Comparison of ENCODE assay signal across 17 cellular contexts in the genomic region with DNA sequence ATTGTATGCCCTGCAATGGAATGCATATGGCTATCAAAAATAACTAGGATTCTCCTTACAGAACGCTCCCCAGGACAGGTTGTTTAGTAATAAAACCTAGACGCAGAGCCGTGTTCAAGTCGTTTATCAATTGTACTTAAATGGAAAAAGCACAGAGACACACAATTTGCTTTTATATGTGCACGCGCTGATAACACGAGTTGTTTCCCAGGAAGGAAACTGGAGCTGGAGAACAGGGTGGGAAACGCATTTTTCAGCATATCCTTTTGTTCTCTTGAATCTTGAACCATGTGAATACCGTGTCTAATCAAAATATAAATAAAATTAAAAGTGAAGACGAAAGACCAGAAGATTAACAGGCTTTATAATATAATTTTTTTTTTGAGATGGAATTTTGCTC. TPM values are rescaled to one million over a fixed set of nuclear protein-coding genes. Genes with fewer than 3 reads are reported as not detected.
DNase-seq lines count a peak whose midpoint lies in the region; ATAC-seq, FAIRE-seq and TF ChIP-seq lines count a peak whose summit lies in the region.
"Had no signal": no experiment of that assay in that cellular context is flagged by ENCODE, and none has a peak within 500 bp of the region (broad histone marks: within the 10 kb centered on the region; RNA-seq: fewer than 3 reads in every experiment).

No MANE protein-coding gene starts in this region.

- peaks cover 91% of the 10 kb centered on the region for H3K27me3 Mint-ChIP-seq in nephron progenitor cell (ENCODE audit: low read depth, poor library complexity)

- no peaks in the 10 kb centered on the region for H3K9me1 ChIP-seq in K562 (ENCODE audit: control insufficient read depth, insufficient read depth, low read length)

- no peak overlapping the region for H3K4me3 Mint-ChIP-seq in nephron progenitor cell
- H3K4me3 Mint-ChIP-seq: CD8-positive, alpha-beta memory T cell; H9 had no signal

- H4K8ac ChIP-seq in neuronal stem cell (ENCODE audit: low read depth, low read length) = no peak overlapping the region

- TF ChIP-seq EP300 in K562 (IDR thresholded peaks at IDR 0.05; ENCODE audit: low read length) = no peak

- no peak overlapping the region for H2BK12ac ChIP-seq in neuronal stem cell (ENCODE audit: low read length)

- H3K36me3 Mint-ChIP-seq in nephron progenitor cell (ENCODE audit: low read depth) = peaks cover 7% of the 10 kb centered on the region

- BruUV-seq in PC-3 (replicated peaks; lab: Mats Ljungman, UMichigan) = no TSS peak
- no TSS peak for BruUV-seq in K562 (replicated peaks; lab: Mats Ljungman, UMichigan)

- POLR2A ChIA-PET in PC-3 (lab: Charles Lee; ENCODE audit: unreplicated experiment) (no interaction called here), K562 (lab: Yijun Ruan, JAX) (no interaction called here)

- peaks cover 18% of the 10 kb centered on the region for H3K9me3 Mint-ChIP-seq in nephron progenitor cell

- H3K4me1 ChIP-seq in ACC112 (ENCODE audit: control insufficient read depth, insufficient read depth, low read length, unreplicated experiment) (peaks cover 42% of the 10 kb centered on the region), PC-3 (ENCODE audit: insufficient read depth, low read length) (peaks cover 59% of the 10 kb centered on the region), K562 (replicated peaks in 1 of 2; ENCODE audit: control insufficient read depth in 2 of 2, insufficient read depth in 2 of 2, low read length in 2 of 2) (peaks cover 9 to 25% of the 10 kb centered on the region in 2 experiments), neuronal stem cell (ENCODE audit: control insufficient read depth in 2 of 2, insufficient read depth in 1 of 2, low read depth in 1 of 2, low read length in 2 of 2) (no peaks in the 10 kb centered on the region)
- H3K4me1 ChIP-seq: Caco-2 had no signal

- no peaks in the 10 kb centered on the region for H3K79me1 ChIP-seq in neuronal stem cell (ENCODE audit: low read depth, low read length)

- no peak overlapping the region for H2BK120ac ChIP-seq in neuronal stem cell (ENCODE audit: low read depth, low read length)

- no peak overlapping the region for H3K14ac ChIP-seq in neuronal stem cell (ENCODE audit: low read length)

- FAIRE-seq in K562 (lab: Jason Lieb, UNC) = no peak
- FAIRE-seq: GM18507 had no signal

- H3K4me2 ChIP-seq in PC-3 (ENCODE audit: low read length) (peak overlapping the region; percentile 50; the same call in 1 of the 2 replicates), K562 (ENCODE audit: insufficient read depth, low read length) (0 out of 2 replicates have a peak overlapping the region, but pooled peaks have one; percentile 2), neuronal stem cell (ENCODE audit: insufficient read depth, low read length, poor library complexity, severe bottlenecking) (no peak overlapping the region)

- H2BK15ac ChIP-seq in neuronal stem cell (ENCODE audit: low read length) = no peak overlapping the region

- H3K4me1 Mint-ChIP-seq in nephron progenitor cell = no peaks in the 10 kb centered on the region

- H4K91ac ChIP-seq in neuronal stem cell (ENCODE audit: low read depth, low read length, poor library complexity) = no peak overlapping the region

- peak overlapping the region; percentile 19; the same call in 1 of the 2 replicates for H3K9ac ChIP-seq in PC-3 (ENCODE audit: low read length)
- no peak overlapping the region for H3K9ac ChIP-seq in K562 (ENCODE audit: insufficient read depth in 1 of 2, low read depth in 2 of 2, low read length in 2 of 2)
- H3K9ac ChIP-seq in neuronal stem cell (ENCODE audit: low read depth, low read length, poor library complexity) = no peak overlapping the region
- H3K9ac ChIP-seq: BLaER1 had no signal

- H3K4ac ChIP-seq in neuronal stem cell (ENCODE audit: low read length) = no peak overlapping the region

- 31% methylated on average over 10 of the region's 10 CpGs for WGBS in K562 (ENCODE audit: insufficient coverage, low coverage, missing lambda C conversion rate)
- no CpG with 5 or more reads among the region's 10 CpGs for WGBS in neuronal stem cell (ENCODE audit: extremely low coverage in 2 of 2, insufficient read length in 2 of 2, insufficient replicate concordance in 1 of 2), 2 donors

- H3K27ac ChIP-seq in ACC112 (ENCODE audit: low read depth, low read length) = peak overlapping the region; percentile 36; the same call in 1 of the 2 replicates
- H3K27ac ChIP-seq in PC-3 (ENCODE audit: low read length) = peak overlapping the region; percentile 92
- H3K27ac ChIP-seq in K562 (ENCODE audit: extremely low read depth, low read depth, low read length) = no peak overlapping the region
- H3K27ac ChIP-seq in neuronal stem cell (replicated peaks; ENCODE audit: low read length) = no peak overlapping the region
- H3K27ac ChIP-seq: 22Rv1, BLaER1 had no signal

- peaks cover 15% of the 10 kb centered on the region for H3F3A ChIP-seq in PC-3 (ENCODE audit: low read length, unreplicated experiment)

- no peaks in the 10 kb centered on the region for H3K27me3 ChIP-seq in ACC112 (ENCODE audit: insufficient read depth, low read length)
- no peaks in the 10 kb centered on the region for H3K27me3 ChIP-seq in PC-3 (ENCODE audit: low read length)
- no peaks in the 10 kb centered on the region for H3K27me3 ChIP-seq in K562 (ENCODE audit: control insufficient read depth in 2 of 2, insufficient read depth in 2 of 2, low read length in 2 of 2)
- peaks cover 6 to 55% (median 25%) of the 10 kb centered on the region in 3 experiments for H3K27me3 ChIP-seq in neuronal stem cell (ENCODE audit: control insufficient read depth in 3 of 3, insufficient read depth in 3 of 3, low read depth in 1 of 3, low read length in 3 of 3)

- CTCF ChIA-PET in PC-3 (lab: Charles Lee) (no interaction called here), K562 (lab: Yijun Ruan, JAX; ENCODE audit: low intra/inter-chr PET ratio) (no interaction called here)

- no peak for ATAC-seq in PC-3
- ATAC-seq in K562 = no peak
- no peak for ATAC-seq in HG02763 (IDR thresholded peaks at IDR 0.05; ENCODE audit: unreplicated experiment)
- no peak for ATAC-seq in GM21367 (IDR thresholded peaks at IDR 0.05; ENCODE audit: unreplicated experiment)

- H3K9me2 ChIP-seq in PC-3 (replicated peaks; ENCODE audit: low read length) = no peaks in the 10 kb centered on the region

- peak overlapping the region; percentile 14 for H3K27ac Mint-ChIP-seq in nephron progenitor cell
- H3K27ac Mint-ChIP-seq: H9 had no signal

- in situ Hi-C loops in K562 (cut with MboI) = no loop called here

- no peak for TF ChIP-seq RAD21 in K562 (CRISPR knock-in tag; conservative IDR thresholded peaks at IDR 0.05 in 1 of 2, IDR thresholded peaks at IDR 0.05 in 1 of 2)

- peak overlapping the region; percentile 64 for H3K4me3 ChIP-seq in ACC112 (ENCODE audit: low read depth, low read length)
- no peak overlapping the region for H3K4me3 ChIP-seq in PC-3 (ENCODE audit: low read length)
- no peak overlapping the region for H3K4me3 ChIP-seq in K562
- no peak overlapping the region for H3K4me3 ChIP-seq in neuronal stem cell (ENCODE audit: low read length in 2 of 2)
- H3K4me3 ChIP-seq: BLaER1 had no signal

- H2AFZ ChIP-seq in ACC112 (ENCODE audit: low read length, unreplicated experiment) = peak overlapping the region; percentile 64
- no peak overlapping the region for H2AFZ ChIP-seq in PC-3 (ENCODE audit: low read length)
- peak overlapping the region; percentile 46; the same call in 1 of the 2 replicates for H2AFZ ChIP-seq in K562 (ENCODE audit: low read depth, low read length)
- no peak overlapping the region for H2AFZ ChIP-seq in neuronal stem cell (ENCODE audit: low read length)

- no peak for TF ChIP-seq CTCF in PC-3 (conservative IDR thresholded peaks at IDR 0.05; ENCODE audit: low read depth, low read length)
- no peak for TF ChIP-seq CTCF in K562 (IDR thresholded peaks at IDR 0.05 in 2 of 3, conservative IDR thresholded peaks at IDR 0.05 in 1 of 3; ENCODE audit: insufficient read depth in 2 of 3, low read depth in 1 of 3, low read length in 3 of 3)
- TF ChIP-seq CTCF in nephron progenitor cell (IDR thresholded peaks at IDR 0.05) = no peak

- no peak overlapping the region for H2BK5ac ChIP-seq in neuronal stem cell (ENCODE audit: low read length)

- intact Hi-C loops in PC-3 (cut with micrococcal nuclease) = no loop called here
- intact Hi-C loops in K562 (cut with micrococcal nuclease) = no loop called here

- no peak overlapping the region for H3K18ac ChIP-seq in neuronal stem cell (ENCODE audit: low read length)

- no peak for TF ChIP-seq POLR2A in K562 (conservative IDR thresholded peaks at IDR 0.05)

- H2AK5ac ChIP-seq in neuronal stem cell (ENCODE audit: low read depth, low read length) = no peak overlapping the region

- no peak for DNase-seq in PC-3
- no peak for DNase-seq in K562 (ENCODE audit: extremely low read depth in 1 of 4, low spot score in 3 of 4)
- DNase-seq in nephron progenitor cell = no peak
- no peak for DNase-seq in islet precursor cell
- no peak for DNase-seq in neuronal stem cell (ENCODE audit: low spot score)
- DNase-seq: AML-193; Caco-2; CD8-positive, alpha-beta memory T cell; GOT3; H9; KG1 had no signal

- H3K23ac ChIP-seq in neuronal stem cell (ENCODE audit: low read depth, low read length, poor library complexity) = no peak overlapping the region

- H3K9me3 ChIP-seq in PC-3 (ENCODE audit: low read length) (no peaks in the 10 kb centered on the region), K562 (replicated peaks; ENCODE audit: control insufficient read depth, insufficient read depth, low read depth, low read length) (0 out of 2 replicates have a peak, but pooled peaks cover 4% of the 10 kb centered on the region), neuronal stem cell (replicated peaks in 1 of 2; ENCODE audit: control insufficient read depth in 2 of 2, insufficient read depth in 1 of 2, low read depth in 1 of 2, low read length in 2 of 2) (peaks cover 5 to 12% of the 10 kb centered on the region in 2 donors)

- H4K20me1 ChIP-seq in PC-3 (ENCODE audit: low read length) = no peaks in the 10 kb centered on the region
- no peaks in the 10 kb centered on the region for H4K20me1 ChIP-seq in K562 (replicated peaks; ENCODE audit: control insufficient read depth, insufficient read depth, low read length)

- H3K79me2 ChIP-seq in ACC112 (ENCODE audit: control insufficient read depth, insufficient read depth, low read length, unreplicated experiment) (peaks cover 19% of the 10 kb centered on the region), PC-3 (ENCODE audit: low read length) (peaks cover 17% of the 10 kb centered on the region), K562 (ENCODE audit: control insufficient read depth, insufficient read depth, low read length) (no peaks in the 10 kb centered on the region)

- H3K36me3 ChIP-seq in ACC112 (ENCODE audit: insufficient read depth, low read length) (no peaks in the 10 kb centered on the region), PC-3 (ENCODE audit: low read depth, low read length) (no peaks in the 10 kb centered on the region), K562 (ENCODE audit: control insufficient read depth, insufficient read depth, low read length) (no peaks in the 10 kb centered on the region), neuronal stem cell (replicated peaks in 1 of 2; ENCODE audit: control insufficient read depth in 2 of 2, insufficient read depth in 2 of 2, low read length in 2 of 2) (no peaks in the 10 kb centered on the region)
- H3K36me3 ChIP-seq: BLaER1 had no signal

RNA-seq across cellular contexts. Expression of a gene that starts 3.6 kb away (rescaled TPM):
- total RNA-seq in PC-3 (2014; rRNA removed) (113 and 133 TPM in 2 replicates), K562 (2014; rRNA removed) (1.0 and 1.8 TPM in 2 replicates), K562 (2014; rRNA removed; fragmentation: Illumina TruSeq; extraction: Trizol) (1.1 and 1.3 TPM in 2 replicates), K562 (2015; rRNA removed; fragmentation: Illumina TruSeq; extraction: Trizol) (2.5 and 2.6 TPM in 2 replicates), K562 (2021) (4.8 and 5.7 TPM in 2 replicates)
- 2.9 and 3.1 TPM in 2 replicates for total RNA-seq in K562 (2011; cell fraction: chromatin; rRNA removed; ENCODE audit: low replicate concordance)
- 1.2 and 1.8 TPM in 2 replicates for total RNA-seq in K562 (2011; cell fraction: nucleolus; rRNA removed)
- 1.5 and 2.5 TPM in 2 replicates for total RNA-seq in K562 (2011; cell fraction: nucleoplasm; rRNA removed)
- polyA plus RNA-seq in K562 (2011; rRNA removed) (0.43 and 2.0 TPM in 2 replicates), K562 (2014; fragmentation: Illumina TruSeq; extraction: Trizol) (4.0 and 4.2 TPM in 2 replicates), K562 (2014; fragmentation: Nextera tagmentation; extraction: Ambion mirVana) (under 1 TPM; 0.23 to 0.27 TPM), K562 (2014; rRNA removed) (4.7 and 8.9 TPM in 2 replicates)
- 0.63 and 1.5 TPM in 2 replicates for polyA plus RNA-seq in K562 (2011; cell fraction: cytosol; rRNA removed)
- 3.6 and 6.0 TPM in 2 replicates for polyA plus RNA-seq in K562 (2011; cell fraction: nucleus; rRNA removed)
- 6.6 and 17.5 TPM in 2 replicates for polyA plus RNA-seq in K562 (2012)
- 0.30 and 0.67 TPM in 2 replicates for polyA minus RNA-seq in K562 (2011; rRNA and poly(A)+ RNA removed)
- polyA minus RNA-seq in K562 (2011; cell fraction: cytosol; rRNA and poly(A)+ RNA removed) = 0.95 and 3.6 TPM in 2 replicates
- 0.67 and 0.78 TPM in 2 replicates for polyA minus RNA-seq in K562 (2011; cell fraction: nucleus; rRNA and poly(A)+ RNA removed)
- polyA plus RNA-seq in neuronal stem cell (2013, experiment 1 of 2) = 3.5 TPM
- 3.5 TPM for polyA plus RNA-seq in neuronal stem cell (2013, experiment 2 of 2)
- polyA plus RNA-seq: CD8-positive, alpha-beta memory T cell had no signal

RNA-seq across cellular contexts. Expression of a gene that starts 42.2 kb away (rescaled TPM):
- total RNA-seq in PC-3 (2014; rRNA removed) (1.1 and 1.3 TPM in 2 replicates), K562 (2014; rRNA removed) (0.82 and 1.1 TPM in 2 replicates), K562 (2014; rRNA removed; fragmentation: Illumina TruSeq; extraction: Trizol) (0.41 and 0.51 TPM in 2 replicates), K562 (2015; rRNA removed; fragmentation: Illumina TruSeq; extraction: Trizol) (0.29 and 0.45 TPM in 2 replicates), K562 (2021) (0.47 and 0.66 TPM in 2 replicates)
- not detected in 2 replicates for total RNA-seq in K562 (2011; cell fraction: chromatin; rRNA removed; ENCODE audit: low replicate concordance)
- not detected in 2 replicates for total RNA-seq in K562 (2011; cell fraction: nucleolus; rRNA removed)
- total RNA-seq in K562 (2011; cell fraction: nucleoplasm; rRNA removed) = not detected in 2 replicates
- polyA plus RNA-seq in K562 (2011; rRNA removed) (0.08 and 0.14 TPM in 2 replicates), K562 (2014; fragmentation: Illumina TruSeq; extraction: Trizol) (0.55 and 0.70 TPM in 2 replicates), K562 (2014; fragmentation: Nextera tagmentation; extraction: Ambion mirVana) (under 1 TPM; 0.11 to 0.13 TPM), K562 (2014; rRNA removed) (0.37 and 0.47 TPM in 2 replicates)
- polyA plus RNA-seq in K562 (2011; cell fraction: cytosol; rRNA removed) = 0.18 and 0.22 TPM in 2 replicates
- 0.10 and 0.56 TPM in 2 replicates for polyA plus RNA-seq in K562 (2011; cell fraction: nucleus; rRNA removed)
- 0.39 and 0.48 TPM in 2 replicates for polyA plus RNA-seq in K562 (2012)
- not detected in 2 replicates for polyA minus RNA-seq in K562 (2011; rRNA and poly(A)+ RNA removed)
- not detected in 2 replicates for polyA minus RNA-seq in K562 (2011; cell fraction: cytosol; rRNA and poly(A)+ RNA removed)
- polyA minus RNA-seq in K562 (2011; cell fraction: nucleus; rRNA and poly(A)+ RNA removed) = not detected in 2 replicates
- 0.35 TPM for polyA plus RNA-seq in neuronal stem cell (2013, experiment 1 of 2)
- 0.19 TPM for polyA plus RNA-seq in neuronal stem cell (2013, experiment 2 of 2)
- total RNA-seq: CD8-positive, alpha-beta memory T cell had no signal
- polyA plus RNA-seq: CD8-positive, alpha-beta memory T cell had no signal

Comparison
In these comparisons a context has a peak if more than half of its experiments do, and no peak if none do; other contexts are left out.
1. H2AFZ ChIP-seq: peak in ACC112 (single experiment) and K562 (single experiment); none in PC-3 (single experiment) and neuronal stem cell (single experiment).
2. H3K27ac ChIP-seq: peak in ACC112 (single experiment) and PC-3 (single experiment); none in K562 (single experiment) and neuronal stem cell (single experiment).
3. RNA of a gene that starts 3.6 kb away (total RNA-seq): 113 to 133 TPM in PC-3; 1.0 to 5.7 TPM in K562; every median in the first group is over 10 times any median in the second.